ENCODE assay signal across 12 cellular contexts in genomic region chr4:47465008-47465407, GRCh38. TPM values are rescaled to one million over a fixed set of nuclear protein-coding genes. Genes with fewer than 3 reads are reported as not detected.
A peak's percentile ranks its signal among the peaks of the same experiment; 100 is the strongest.
DNase-seq lines count a peak whose midpoint lies in the region; ATAC-seq and TF ChIP-seq lines count a peak whose summit lies in the region.
"Had no signal": no experiment of that assay in that cellular context is flagged by ENCODE, and none has a peak within 500 bp of the region (broad histone marks: within the 10 kb centered on the region; RNA-seq: fewer than 3 reads in every experiment).

No MANE protein-coding gene starts in this region.

- no peaks in the 10 kb centered on the region for H3K79me1 ChIP-seq in neuronal stem cell (ENCODE audit: low read depth, low read length)

- H3F3A ChIP-seq in SU-DHL-6 (ENCODE audit: insufficient read depth) = peaks cover 11% of the 10 kb centered on the region

- peak overlapping the region; percentile 95 for H2AFZ ChIP-seq in SU-DHL-6 (ENCODE audit: low read depth, low read length, severe bottlenecking)
- H2AFZ ChIP-seq in neuronal stem cell (ENCODE audit: low read length) = no peak overlapping the region

- H3K36me3 ChIP-seq in SU-DHL-6 (ENCODE audit: low read length) (no peaks in the 10 kb centered on the region), neuronal stem cell (replicated peaks in 1 of 2; ENCODE audit: control insufficient read depth in 2 of 2, insufficient read depth in 2 of 2, low read length in 2 of 2) (peaks cover 0 to under 1% of the 10 kb centered on the region in 2 donors), SJCRH30 (no peaks in the 10 kb centered on the region)

- H3K18ac ChIP-seq in neuronal stem cell (ENCODE audit: low read length) = no peak overlapping the region

- no peaks in the 10 kb centered on the region for H3K27me3 ChIP-seq in SU-DHL-6 (ENCODE audit: low read length)
- H3K27me3 ChIP-seq in neuronal stem cell (ENCODE audit: control insufficient read depth in 3 of 3, insufficient read depth in 3 of 3, low read depth in 1 of 3, low read length in 3 of 3) = peaks cover 0 to 15% (median 0%) of the 10 kb centered on the region in 3 experiments
- H3K27me3 ChIP-seq in dorsolateral prefrontal cortex = no peaks in the 10 kb centered on the region
- H3K27me3 ChIP-seq in SJCRH30 = no peaks in the 10 kb centered on the region

- H3K23ac ChIP-seq in neuronal stem cell (ENCODE audit: low read depth, low read length, poor library complexity) = no peak overlapping the region

- H3K9me2 ChIP-seq in SU-DHL-6 (replicated peaks; ENCODE audit: insufficient read depth, low read length) = no peaks in the 10 kb centered on the region

- H2BK12ac ChIP-seq in neuronal stem cell (ENCODE audit: low read length) = no peak overlapping the region

- peak; percentile 69 for DNase-seq in GM12865 (ENCODE audit: low read depth)
- DNase-seq in GM20000 (ENCODE audit: low spot score) = peak; percentile 25
- DNase-seq in neuronal stem cell (ENCODE audit: low spot score) = no peak
- no peak for DNase-seq in dorsolateral prefrontal cortex
- no peak for DNase-seq in SJCRH30
- DNase-seq: NCI-H2029, trophoblast cell had no signal

- H3K4me2 ChIP-seq in SU-DHL-6 (ENCODE audit: low read depth, low read length, poor library complexity, severe bottlenecking) (peak overlapping the region; percentile 95), neuronal stem cell (ENCODE audit: insufficient read depth, low read length, poor library complexity, severe bottlenecking) (no peak overlapping the region)

- peak overlapping the region; percentile 56 for H3K27ac ChIP-seq in SU-DHL-6 (ENCODE audit: low read depth, low read length)
- H3K27ac ChIP-seq in neuronal stem cell (replicated peaks; ENCODE audit: low read length) = no peak overlapping the region
- H3K27ac ChIP-seq in dorsolateral prefrontal cortex = no peak overlapping the region
- H3K27ac ChIP-seq in SJCRH30 = no peak overlapping the region
- H3K27ac ChIP-seq: C4-2B, parathyroid adenoma had no signal

- H4K91ac ChIP-seq in neuronal stem cell (ENCODE audit: low read depth, low read length, poor library complexity) = no peak overlapping the region

- H3K4me3 ChIP-seq in GM12865 (ENCODE audit: low read depth, low read length) (no peak overlapping the region), SU-DHL-6 (ENCODE audit: insufficient read depth, low read length, poor library complexity, severe bottlenecking) (no peak overlapping the region), neuronal stem cell (ENCODE audit: low read length in 2 of 2) (no peak overlapping the region), dorsolateral prefrontal cortex (no peak overlapping the region), SJCRH30 (no peak overlapping the region)

- no CpG with 5 or more reads among the region's 2 CpGs for WGBS in neuronal stem cell (ENCODE audit: extremely low coverage in 2 of 2, insufficient read length in 2 of 2, insufficient replicate concordance in 1 of 2), 2 donors

- H3K9ac ChIP-seq in SU-DHL-6 (ENCODE audit: low read length) = no peak overlapping the region
- H3K9ac ChIP-seq in neuronal stem cell (ENCODE audit: low read depth, low read length, poor library complexity) = no peak overlapping the region
- H3K9ac ChIP-seq: parathyroid adenoma had no signal

- intact Hi-C loops in dorsolateral prefrontal cortex (cut with DNase I) = no loop called here

- H4K8ac ChIP-seq in neuronal stem cell (ENCODE audit: low read depth, low read length) = no peak overlapping the region

- H2BK120ac ChIP-seq in neuronal stem cell (ENCODE audit: low read depth, low read length) = no peak overlapping the region

- H3K9me3 ChIP-seq in SU-DHL-6 (ENCODE audit: insufficient read depth, low read length) = no peaks in the 10 kb centered on the region
- H3K9me3 ChIP-seq in neuronal stem cell (replicated peaks in 1 of 2; ENCODE audit: control insufficient read depth in 2 of 2, insufficient read depth in 1 of 2, low read depth in 1 of 2, low read length in 2 of 2) = no peaks in the 10 kb centered on the region
- no peaks in the 10 kb centered on the region for H3K9me3 ChIP-seq in SJCRH30 (replicated peaks)

- no peak overlapping the region for H2AK5ac ChIP-seq in neuronal stem cell (ENCODE audit: low read depth, low read length)

- H2BK15ac ChIP-seq in neuronal stem cell (ENCODE audit: low read length) = no peak overlapping the region

- no peak overlapping the region for H2BK5ac ChIP-seq in neuronal stem cell (ENCODE audit: low read length)

- TF ChIP-seq CTCF in GM12865 (IDR thresholded peaks at IDR 0.05; ENCODE audit: insufficient read depth, low read depth, low read length, missing control alignments) = no peak
- no peak for TF ChIP-seq CTCF in GM20000 (IDR thresholded peaks at IDR 0.05; ENCODE audit: extremely low read depth, missing control alignments)
- TF ChIP-seq CTCF in SU-DHL-6 (IDR thresholded peaks at IDR 0.05; ENCODE audit: insufficient read depth, low read length, poor library complexity, severe bottlenecking) = no peak
- TF ChIP-seq CTCF in dorsolateral prefrontal cortex (IDR thresholded peaks at IDR 0.05 in 54 of 56, conservative IDR thresholded peaks at IDR 0.05 in 2 of 56; ENCODE audit: low read depth in 1 of 56, partially characterized antibody in 56 of 56) = no peak

- no peaks in the 10 kb centered on the region for H4K20me1 ChIP-seq in SU-DHL-6 (ENCODE audit: low read depth, low read length)

- H3K4me1 ChIP-seq in neuronal stem cell (ENCODE audit: control insufficient read depth in 2 of 2, insufficient read depth in 1 of 2, low read depth in 1 of 2, low read length in 2 of 2) = no peaks in the 10 kb centered on the region
- H3K4me1 ChIP-seq in SJCRH30 = no peaks in the 10 kb centered on the region

- no peak overlapping the region for H3K14ac ChIP-seq in neuronal stem cell (ENCODE audit: low read length)

- H3K4ac ChIP-seq in neuronal stem cell (ENCODE audit: low read length) = no peak overlapping the region

- H3K79me2 ChIP-seq in SU-DHL-6 (ENCODE audit: insufficient read depth, low read length) = peaks cover 23% of the 10 kb centered on the region
- H3K79me2 ChIP-seq: parathyroid adenoma had no signal

- ATAC-seq in HG03378 (IDR thresholded peaks at IDR 0.05; ENCODE audit: unreplicated experiment) = peak; percentile 48
- ATAC-seq in GM19328 (IDR thresholded peaks at IDR 0.05; ENCODE audit: unreplicated experiment) = no peak

RNA-seq across cellular contexts. Expression of gene COMMD8, which starts 1.5 kb away (rescaled TPM):
- polyA plus RNA-seq in neuronal stem cell (2013, experiment 1 of 2) = 17.6 TPM
- 17.2 TPM for polyA plus RNA-seq in neuronal stem cell (2013, experiment 2 of 2)
- 10 to 100 TPM in 57 of 120 experiments, 1 to 10 TPM in 63; 6.1 to 16.9 (median 10.0) TPM for total RNA-seq in dorsolateral prefrontal cortex
- 17.0 and 18.5 TPM in 2 replicates for total RNA-seq in SJCRH30 (2014; rRNA removed; shearing (Covaris generic))

RNA-seq across cellular contexts. Expression of gene ATP10D, which starts 20.1 kb away (rescaled TPM):
- polyA plus RNA-seq in neuronal stem cell (2013, experiment 1 of 2) = 3.0 TPM
- 4.0 TPM for polyA plus RNA-seq in neuronal stem cell (2013, experiment 2 of 2)
- total RNA-seq in dorsolateral prefrontal cortex = 10 to 100 TPM; 12.2 to 33.2 (median 19.8) TPM
- 2.6 and 2.7 TPM in 2 replicates for total RNA-seq in SJCRH30 (2014; rRNA removed; shearing (Covaris generic))

Comparison
In these comparisons a context has a peak if more than half of its experiments do, and no peak if none do; other contexts are left out.
1. DNase-seq: peak in GM12865 (single experiment) and GM20000 (single experiment); none in neuronal stem cell (single experiment), dorsolateral prefrontal cortex (0 of 10) and SJCRH30 (0 of 2).